In genomic region chr13:34156841-34157365, GRCh38 we compare ENCODE assay signal across 8 cellular contexts.
DNase-seq lines count a peak whose midpoint lies in the region; ATAC-seq and TF ChIP-seq lines count a peak whose summit lies in the region.

No MANE protein-coding gene starts in this region.

- H3K9me3 ChIP-seq in thyroid gland: no peaks in the 10 kb centered on the region

- H3K4me1 ChIP-seq in thyroid gland: peaks cover 11 to 23% of the 10 kb centered on the region in 2 donors

- H3K4me3 ChIP-seq in thyroid gland (replicated peaks in 1 of 3): no peak overlapping the region

- WGBS in thyroid gland, 2 donors: 45 to 46% methylated on average over 12 of the region's 12 CpGs

- no peaks in the 10 kb centered on the region for H3K27me3 ChIP-seq in thyroid gland

- DNase-seq in activated T-cell treated with anti-CD3 and anti-CD28 coated beads for 48 hours (ENCODE audit: low read depth) (peak; percentile 46), MV-4-11 (lab: John Stamatoyannopoulos, UW) (peak; percentile 52), T-helper 22 cell (ENCODE audit: low read depth) (peak; percentile 3), dermis microvascular lymphatic vessel endothelial cell (ENCODE audit: low read depth in 2 of 2) (peak; percentile 91 to 99), mucosa of gallbladder (ENCODE audit: low spot score) (peak; percentile 86), thyroid gland (peak; percentile 85 to 87)
- DNase-seq in activated T-cell treated with anti-CD3 and anti-CD28 coated beads, Interleukin-2, amount 50 U/mL, for 1 hour: no peak

- TF ChIP-seq POLR2A in thyroid gland (IDR thresholded peaks at IDR 0.05): peak in 1 of 2 donors; percentile 10

- peak overlapping the region in 1 of 3 donors; percentile 19 for H3K27ac ChIP-seq in thyroid gland

- TF ChIP-seq CTCF in thyroid gland (IDR thresholded peaks at IDR 0.05): no peak

- ATAC-seq in HG02588 (IDR thresholded peaks at IDR 0.05; ENCODE audit: unreplicated experiment): peak; percentile 100

- intact Hi-C loops in thyroid gland (cut with DNase I): no loop called here

- H3K36me3 ChIP-seq in thyroid gland: no peaks in the 10 kb centered on the region
